Comparison of ENCODE assay signal across 1 cellular context in the genomic region with DNA sequence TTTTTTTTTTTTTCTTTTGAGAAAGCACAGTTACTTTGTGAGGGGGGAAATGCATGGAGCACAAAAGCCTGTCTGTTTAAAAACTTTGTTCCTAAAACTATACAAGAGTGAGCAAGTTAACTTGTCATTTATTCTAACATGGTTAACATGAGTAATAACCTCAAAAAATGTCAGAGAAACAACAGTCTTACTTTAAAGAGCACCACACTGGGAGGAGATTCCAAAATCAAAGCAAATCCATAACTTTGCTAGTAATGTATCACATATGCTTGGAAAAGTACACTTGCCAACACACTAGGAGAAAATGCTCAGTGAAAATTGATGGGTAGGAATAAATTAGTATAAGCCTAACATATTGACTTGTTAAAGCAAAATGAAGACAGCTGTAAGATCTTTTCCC.
TF ChIP-seq lines count a peak whose summit lies in the region.

No MANE protein-coding gene starts in this region.

TF ChIP-seq in IMR-90, 13 proteins besides CTCF, POLR2A, EP300 and RAD21:
- TF ChIP-seq, protein P1, sequence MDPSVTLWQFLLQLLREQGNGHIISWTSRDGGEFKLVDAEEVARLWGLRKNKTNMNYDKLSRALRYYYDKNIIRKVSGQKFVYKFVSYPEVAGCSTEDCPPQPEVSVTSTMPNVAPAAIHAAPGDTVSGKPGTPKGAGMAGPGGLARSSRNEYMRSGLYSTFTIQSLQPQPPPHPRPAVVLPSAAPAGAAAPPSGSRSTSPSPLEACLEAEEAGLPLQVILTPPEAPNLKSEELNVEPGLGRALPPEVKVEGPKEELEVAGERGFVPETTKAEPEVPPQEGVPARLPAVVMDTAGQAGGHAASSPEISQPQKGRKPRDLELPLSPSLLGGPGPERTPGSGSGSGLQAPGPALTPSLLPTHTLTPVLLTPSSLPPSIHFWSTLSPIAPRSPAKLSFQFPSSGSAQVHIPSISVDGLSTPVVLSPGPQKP (IDR thresholded peaks at IDR 0.05; ENCODE audit: borderline replicate concordance, low read depth, low read length), result no peak
- TF ChIP-seq SMC3 (IDR thresholded peaks at IDR 0.05; ENCODE audit: low read depth, low read length) (no peak), CEBPB (IDR thresholded peaks at IDR 0.05; ENCODE audit: low read depth, low read length) (no peak), BHLHE40 (IDR thresholded peaks at IDR 0.05; ENCODE audit: low read depth, low read length) (no peak), MAFK (IDR thresholded peaks at IDR 0.05; ENCODE audit: low read depth, low read length) (no peak), MAZ (IDR thresholded peaks at IDR 0.05; ENCODE audit: borderline replicate concordance, low read depth, low read length) (no peak), RFX5 (IDR thresholded peaks at IDR 0.05; ENCODE audit: low read depth, low read length) (no peak), RCOR1 (IDR thresholded peaks at IDR 0.05; ENCODE audit: insufficient replicate concordance, low read length) (no peak), FOS (IDR thresholded peaks at IDR 0.05; ENCODE audit: low read depth, low read length) (no peak), MXI1 (IDR thresholded peaks at IDR 0.05; ENCODE audit: borderline replicate concordance, low read depth, low read length) (no peak), CHD1 (IDR thresholded peaks at IDR 0.05; ENCODE audit: low read depth, low read length) (no peak), NFE2L2 (IDR thresholded peaks at IDR 0.05; ENCODE audit: low read depth, low read length) (no peak)
- TF ChIP-seq, protein P2, sequence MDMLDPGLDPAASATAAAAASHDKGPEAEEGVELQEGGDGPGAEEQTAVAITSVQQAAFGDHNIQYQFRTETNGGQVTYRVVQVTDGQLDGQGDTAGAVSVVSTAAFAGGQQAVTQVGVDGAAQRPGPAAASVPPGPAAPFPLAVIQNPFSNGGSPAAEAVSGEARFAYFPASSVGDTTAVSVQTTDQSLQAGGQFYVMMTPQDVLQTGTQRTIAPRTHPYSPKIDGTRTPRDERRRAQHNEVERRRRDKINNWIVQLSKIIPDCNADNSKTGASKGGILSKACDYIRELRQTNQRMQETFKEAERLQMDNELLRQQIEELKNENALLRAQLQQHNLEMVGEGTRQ (IDR thresholded peaks at IDR 0.05; ENCODE audit: low read depth, low read length), result no peak
